8 cellular contexts compared by ENCODE assay signal in genomic region chr9:114487607-114488300, GRCh38. TPM values are rescaled to one million over a fixed set of nuclear protein-coding genes. Genes with fewer than 3 reads are reported as not detected.
DNase-seq lines count a peak whose midpoint lies in the region; ATAC-seq and TF ChIP-seq lines count a peak whose summit lies in the region.

No MANE protein-coding gene starts in this region.

- no peak overlapping the region for H3K4me3 ChIP-seq in AG04449 (ENCODE audit: low read depth, low read length)

- CTCF ChIA-PET in AG04449 (lab: Yijun Ruan, JAX): interaction anchor here (0.7 to 4.1 kb wide), 45 partner anchors 9 to 528 kb away, joined by 3 to 122 read pairs (median 5); partner anchors contain the start of genes ATP6V1G1, TEX53 and WHRN

- POLR2A ChIA-PET in AG04449 (lab: Yijun Ruan, JAX): no interaction called here

- ATAC-seq in GM18502 (IDR thresholded peaks at IDR 0.05; ENCODE audit: poor library complexity, unreplicated experiment) (peak; percentile 87), HG03280 (IDR thresholded peaks at IDR 0.05; ENCODE audit: unreplicated experiment) (peak; percentile 52)
- peak; percentile 58 for ATAC-seq in stimulated activated naive CD8-positive, alpha-beta T cell treated with anti-CD3 and anti-CD28 coated beads, Interleukin-15, Interleukin-2, amounts not matched to agents 100 U/mL and 50 U/mL, for 24 hours

- peak; percentile 87 for TF ChIP-seq CTCF in AG04449 (IDR thresholded peaks at IDR 0.05; ENCODE audit: insufficient read depth, low read length, missing control alignments)

- DNase-seq in AG04449 (ENCODE audit: low read depth, low spot score) (peak; percentile 5), NCI-H526 treated with DMSO at 0.1 percent for 48 hours (lab: John Stamatoyannopoulos, UW) (peak; percentile 6), mesenteric fat pad (ENCODE audit: low spot score) (peak; percentile 83)
- peak; percentile 63 to 72 for DNase-seq in activated CD4-positive, alpha-beta T cell treated with anti-CD3 and anti-CD28 coated beads, Interleukin-2, amount 50 U/mL, for 48 hours
- DNase-seq in effector CD8-positive, alpha-beta T cell (lab: John Stamatoyannopoulos, UW): peak; percentile 48
- peak; percentile 67 for DNase-seq in stimulated activated naive CD8-positive, alpha-beta T cell treated with anti-CD3 and anti-CD28 coated beads, Interleukin-15, Interleukin-2, amounts not matched to agents 100 U/mL and 50 U/mL, for 24 hours

RNA-seq across cellular contexts. Expression of gene WHRN, which starts 17.5 kb away (rescaled TPM):
- 5.5 TPM for total RNA-seq in mesenteric fat pad

Comparison
In these comparisons a context has a peak if more than half of its experiments do, and no peak if none do; other contexts are left out.
1. DNase-seq: peak in every context shown above with its lines; median percentile 83 in mesenteric fat pad; 68 in activated CD4-positive, alpha-beta T cell treated with anti-CD3 and anti-CD28 coated beads, Interleukin-2, amount 50 U/mL, for 48 hours; 67 in stimulated activated naive CD8-positive, alpha-beta T cell treated with anti-CD3 and anti-CD28 coated beads, Interleukin-15, Interleukin-2, amounts not matched to agents 100 U/mL and 50 U/mL, for 24 hours; 48 in effector CD8-positive, alpha-beta T cell; 6 in NCI-H526 treated with DMSO at 0.1 percent for 48 hours; 5 in AG04449.